ENCODE assay signal across 10 cellular contexts in the genomic region with DNA sequence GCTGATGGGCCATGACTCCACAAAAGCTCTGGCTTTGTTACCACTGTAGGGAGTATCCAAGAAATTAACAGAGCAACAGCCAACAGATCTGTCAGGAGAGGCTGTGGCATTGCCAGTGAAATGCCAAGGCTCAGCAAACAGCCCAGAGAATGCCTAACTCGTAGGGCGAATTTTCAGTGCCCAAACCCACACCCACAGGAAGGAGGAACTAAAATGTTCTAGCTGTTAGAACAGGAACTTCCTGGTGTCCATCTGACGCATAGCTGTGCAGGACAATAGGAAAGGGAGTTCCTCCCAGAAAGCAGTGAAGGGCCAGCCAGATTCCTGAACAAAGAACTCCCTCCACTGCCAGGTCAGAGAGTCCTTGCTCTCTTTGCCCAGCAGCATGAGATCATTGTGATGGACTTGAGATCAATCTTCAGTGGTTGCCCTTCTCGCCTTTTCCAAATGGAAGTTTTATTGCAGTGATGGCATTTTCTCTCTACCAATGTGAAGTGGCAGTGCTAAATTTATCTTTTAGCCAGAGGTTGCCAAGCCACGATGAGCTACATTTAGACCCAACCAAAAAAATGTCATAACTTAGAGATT.
A peak's percentile ranks its signal among the peaks of the same experiment; 100 is the strongest.
DNase-seq lines count a peak whose midpoint lies in the region; ATAC-seq and TF ChIP-seq lines count a peak whose summit lies in the region.
"Had no signal": no experiment of that assay in that cellular context is flagged by ENCODE, and none has a peak within 500 bp of the region (broad histone marks: within the 10 kb centered on the region; RNA-seq: fewer than 3 reads in every experiment).

No MANE protein-coding gene starts in this region.

- 25 to 34% methylated on average over 4 to 5 of the region's 5 CpGs for WGBS in esophagus squamous epithelium, 2 donors

- TF ChIP-seq CTCF in esophagus squamous epithelium (IDR thresholded peaks at IDR 0.05) (no peak), vagina (IDR thresholded peaks at IDR 0.05) (no peak), GM20000 (IDR thresholded peaks at IDR 0.05; ENCODE audit: extremely low read depth, missing control alignments) (no peak)

- H3K27ac ChIP-seq in esophagus squamous epithelium (peak overlapping the region; percentile 79 to 92 (median 86)), vagina (peak overlapping the region; percentile 62)

- intact Hi-C loops in Right ventricle myocardium inferior (cut with DNase I) (no loop called here), cardiac septum (cut with DNase I) (loop anchor here (2.0 kb wide), 1 partner anchor 31 kb away; no protein-coding TSS in a partner anchor), esophagus squamous epithelium (cut with DNase I) (no loop called here), vagina (cut with DNase I) (no loop called here)

- peaks cover 0 to 32% (median 17%) of the 10 kb centered on the region in 3 donors for H3K4me1 ChIP-seq in esophagus squamous epithelium
- H3K4me1 ChIP-seq in mucosa of stomach (ENCODE audit: control insufficient read depth, insufficient read depth, low read length), result peaks cover 20% of the 10 kb centered on the region
- peaks cover 22% of the 10 kb centered on the region for H3K4me1 ChIP-seq in vagina

- H3K4me3 ChIP-seq in esophagus squamous epithelium (peak overlapping the region in 1 of 4 donors; percentile 2), mucosa of stomach (ENCODE audit: low read length) (peak overlapping the region; percentile 11), vagina (no peak overlapping the region)

- no peaks in the 10 kb centered on the region for H3K27me3 ChIP-seq in esophagus squamous epithelium
- H3K27me3 ChIP-seq in mucosa of stomach (ENCODE audit: control insufficient read depth, insufficient read depth, low read length), result no peaks in the 10 kb centered on the region
- H3K27me3 ChIP-seq in vagina, result no peaks in the 10 kb centered on the region

- TF ChIP-seq POLR2A in esophagus squamous epithelium (IDR thresholded peaks at IDR 0.05) (peak in 1 of 4 donors; percentile 9), vagina (IDR thresholded peaks at IDR 0.05) (no peak)

- peak; percentile 83 for ATAC-seq in Right ventricle myocardium inferior
- no peak for ATAC-seq in GM19328 (IDR thresholded peaks at IDR 0.05; ENCODE audit: unreplicated experiment)
- ATAC-seq in HG03432 (IDR thresholded peaks at IDR 0.05; ENCODE audit: unreplicated experiment), result no peak

- H3K9ac ChIP-seq in mucosa of stomach (ENCODE audit: low read length), result peak overlapping the region; percentile 3

- H3K36me3 ChIP-seq in esophagus squamous epithelium, result no peaks in the 10 kb centered on the region
- no peaks in the 10 kb centered on the region for H3K36me3 ChIP-seq in mucosa of stomach (ENCODE audit: control insufficient read depth, insufficient read depth, low read length)
- H3K36me3 ChIP-seq in vagina, result no peaks in the 10 kb centered on the region

- peak; percentile 59 for DNase-seq in Right ventricle myocardium inferior (ENCODE audit: missing footprints)
- no peak for DNase-seq in cardiac septum (ENCODE audit: low spot score)
- DNase-seq in esophagus squamous epithelium (lab: John Stamatoyannopoulos, UW), result no peak
- DNase-seq in vagina (ENCODE audit: extremely low spot score in 2 of 2), result no peak
- DNase-seq in GM20000 (ENCODE audit: low spot score), result no peak
- DNase-seq: SIG-M5; stimulated activated CD4-positive, alpha-beta T cell treated with anti-CD3 and anti-CD28 coated beads, Interleukin-15, amount 100 ng/mL, for 24 hours had no signal

- H3K9me3 ChIP-seq in esophagus squamous epithelium, result no peaks in the 10 kb centered on the region
- H3K9me3 ChIP-seq in mucosa of stomach (ENCODE audit: control insufficient read depth, low read length), result no peaks in the 10 kb centered on the region
- no peaks in the 10 kb centered on the region for H3K9me3 ChIP-seq in vagina
